Comparison of ENCODE assay signal across 33 cellular contexts in the genomic region with DNA sequence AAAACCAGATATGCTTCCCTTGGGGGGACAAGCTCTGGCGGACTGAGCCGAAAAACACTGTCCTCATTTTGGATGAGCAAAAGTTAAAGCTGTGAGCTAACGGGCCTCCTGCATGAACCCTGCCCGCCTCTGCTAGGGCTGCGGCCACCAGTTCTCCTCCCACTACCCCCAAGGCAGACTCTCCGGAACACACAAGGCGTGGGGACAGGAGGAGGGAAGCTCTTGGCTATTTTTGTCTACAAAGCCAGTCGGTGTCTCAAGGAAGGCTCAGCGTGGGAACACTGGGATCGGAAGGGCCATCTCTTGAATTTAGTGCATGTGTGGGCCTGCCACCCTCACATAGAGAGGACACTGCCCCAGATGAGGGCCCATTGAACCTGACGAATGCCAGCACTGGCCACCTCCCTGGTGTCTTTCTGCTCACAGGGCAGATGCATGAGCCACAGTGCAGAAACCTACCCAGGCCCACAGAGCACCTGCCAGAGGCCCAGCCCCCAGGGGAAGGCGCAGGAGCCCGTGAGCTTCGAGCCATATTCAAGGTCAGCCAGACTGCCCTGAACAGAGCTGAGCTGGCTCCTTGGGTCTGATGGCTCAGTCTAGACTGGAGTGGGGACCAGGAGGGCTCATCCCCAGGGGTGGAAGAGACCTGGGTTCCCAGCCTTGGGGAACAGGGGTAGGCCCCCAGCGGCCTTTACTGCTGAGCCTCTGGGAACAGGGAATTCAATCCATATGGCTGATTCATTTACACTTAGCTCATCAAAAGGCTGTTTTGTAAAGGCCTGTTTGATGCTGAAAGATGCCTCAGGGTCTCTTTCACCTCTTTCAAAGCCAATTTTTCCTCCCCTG. TPM values are rescaled to one million over a fixed set of nuclear protein-coding genes. Genes with fewer than 3 reads are reported as not detected.
DNase-seq lines count a peak whose midpoint lies in the region; ATAC-seq and TF ChIP-seq lines count a peak whose summit lies in the region.
"Had no signal": no experiment of that assay in that cellular context is flagged by ENCODE, and none has a peak within 500 bp of the region (broad histone marks: within the 10 kb centered on the region; RNA-seq: fewer than 3 reads in every experiment).

No MANE protein-coding gene starts in this region.

- DNase-seq in CD14-positive monocyte (ENCODE audit: low spot score) (peak; percentile 29), fibroblast of mammary gland (ENCODE audit: low read depth) (peak; percentile 5), osteoblast (ENCODE audit: insufficient read length, low spot score, missing footprints) (peak; percentile 73), hepatocyte (ENCODE audit: low spot score) (no peak), head of caudate nucleus (no peak)
- no peak for DNase-seq in central memory CD4-positive, alpha-beta T cell
- no peak for DNase-seq in activated naive CD4-positive, alpha-beta T cell treated with anti-CD3 and anti-CD28 coated beads, Interleukin-2, amount 50 U/mL, for 72 hours (ENCODE audit: low spot score in 2 of 2)
- DNase-seq: activated CD4-positive, alpha-beta T cell treated with anti-CD3 and anti-CD28 coated beads for 48 hours; CD8-positive, alpha-beta memory T cell; DMS 273 treated with DMSO at 0.1 percent for 48 hours; effector CD8-positive, alpha-beta T cell; midbrain; naive B cell; NCI-H1417 treated with DMSO at 0.1 percent for 48 hours; NCI-H2029 treated with DMSO at 0.1 percent for 48 hours; NCI-H2227 treated with DMSO at 0.1 percent for 48 hours; NCI-H526 treated with DMSO at 0.1 percent for 48 hours; SHP77 treated with DMSO at 0.1 percent for 48 hours; small intestine had no signal

- H3K4me3 ChIP-seq in HEK293 (ENCODE audit: low read depth, low read length) (no peak overlapping the region), fibroblast of mammary gland (ENCODE audit: control insufficient read depth, low read depth, low read length) (no peak overlapping the region), osteoblast (ENCODE audit: insufficient read depth, low read length) (no peak overlapping the region), hepatocyte (no peak overlapping the region)
- H3K4me3 ChIP-seq: coronary artery, GM12878, HAP-1, vagina had no signal

- TF ChIP-seq CTCF in CD14-positive monocyte (IDR thresholded peaks at IDR 0.05) (no peak), HEK293 (tag by site-specific recombination; IDR thresholded peaks at IDR 0.05) (no peak), fibroblast of mammary gland (conservative IDR thresholded peaks at IDR 0.05; ENCODE audit: control insufficient read depth, insufficient read depth, low read depth, low read length) (no peak), osteoblast (IDR thresholded peaks at IDR 0.05; ENCODE audit: extremely low read depth, low read depth, low read length) (no peak), hepatocyte (IDR thresholded peaks at IDR 0.05; ENCODE audit: poor library complexity) (no peak)

- H4K20me1 ChIP-seq in osteoblast (ENCODE audit: insufficient read depth, low read length) = no peaks in the 10 kb centered on the region
- H4K20me1 ChIP-seq in hepatocyte (ENCODE audit: insufficient read depth, poor library complexity, severe bottlenecking) = no peaks in the 10 kb centered on the region

- H3K4me2 ChIP-seq in osteoblast (ENCODE audit: insufficient read depth, low read length) = no peak overlapping the region
- no peak overlapping the region for H3K4me2 ChIP-seq in hepatocyte

- no peaks in the 10 kb centered on the region for H3K9me2 ChIP-seq in hepatocyte (replicated peaks; ENCODE audit: insufficient read depth)

- CTCF ChIA-PET in HEK293 (lab: Yijun Ruan, JAX) = interaction anchor here (0.6 kb wide), 1 partner anchor 18 kb away, joined by 3 read pairs; no protein-coding TSS in a partner anchor

- H3K36me3 ChIP-seq in HEK293 (ENCODE audit: control insufficient read depth in 2 of 2, insufficient read depth in 1 of 2, low read length in 2 of 2) (no peaks in the 10 kb centered on the region), osteoblast (ENCODE audit: insufficient read depth, low read length) (no peaks in the 10 kb centered on the region), hepatocyte (replicated peaks; ENCODE audit: insufficient read depth, low read depth) (no peaks in the 10 kb centered on the region)
- H3K36me3 ChIP-seq: HAP-1, vagina had no signal

- H3K27me3 ChIP-seq in osteoblast (ENCODE audit: insufficient read depth, low read length) (peaks cover 5% of the 10 kb centered on the region), hepatocyte (no peaks in the 10 kb centered on the region)
- H3K27me3 ChIP-seq: vagina had no signal

- H3K4me1 Mint-ChIP-seq in CD14-positive monocyte = no peaks in the 10 kb centered on the region
- H3K4me1 Mint-ChIP-seq: activated naive CD4-positive, alpha-beta T cell treated with anti-CD3 and anti-CD28 coated beads, Interleukin-2, amount 50 U/mL, for 24 hours had no signal

- no peaks in the 10 kb centered on the region for H3K36me3 Mint-ChIP-seq in CD14-positive monocyte
- no peaks in the 10 kb centered on the region for H3K36me3 Mint-ChIP-seq in activated naive CD4-positive, alpha-beta T cell treated with anti-CD3 and anti-CD28 coated beads, Interleukin-2, amount 50 U/mL, for 72 hours
- H3K36me3 Mint-ChIP-seq: activated naive CD4-positive, alpha-beta T cell treated with anti-CD3 and anti-CD28 coated beads, Interleukin-2, amount 50 U/mL, for 24 hours; CD8-positive, alpha-beta memory T cell; naive B cell had no signal

- no peaks in the 10 kb centered on the region for H3K4me1 ChIP-seq in HEK293 (ENCODE audit: control insufficient read depth, insufficient read depth, low read length)
- H3K4me1 ChIP-seq in osteoblast (ENCODE audit: insufficient read depth, low read length) = no peaks in the 10 kb centered on the region
- H3K4me1 ChIP-seq in hepatocyte (ENCODE audit: insufficient read depth) = no peaks in the 10 kb centered on the region
- H3K4me1 ChIP-seq: HAP-1, vagina had no signal

- intact Hi-C loops in CD14-positive monocyte (cut with micrococcal nuclease) (no loop called here), head of caudate nucleus (cut with DNase I) (no loop called here)

- 86% methylated on average over 15 of the region's 15 CpGs for WGBS in hepatocyte (ENCODE audit: low lambda C conversion rate, missing lambda C conversion rate)

- ATAC-seq in activated naive CD4-positive, alpha-beta T cell treated with anti-CD3 and anti-CD28 coated beads, Interleukin-2, amount 50 U/mL, for 72 hours = no peak
- ATAC-seq: GM12878 had no signal

- H3K27ac ChIP-seq in HEK293 (ENCODE audit: extremely low read depth, low read depth, low read length) (no peak overlapping the region), osteoblast (ENCODE audit: low read depth, low read length) (no peak overlapping the region), hepatocyte (no peak overlapping the region)
- H3K27ac ChIP-seq: coronary artery, vagina, VCaP had no signal

- peaks cover 0 to 4% (median 0%) of the 10 kb centered on the region in 7 donors for H3K9me3 Mint-ChIP-seq in CD14-positive monocyte
- no peaks in the 10 kb centered on the region for H3K9me3 Mint-ChIP-seq in activated naive CD4-positive, alpha-beta T cell treated with anti-CD3 and anti-CD28 coated beads, Interleukin-2, amount 50 U/mL, for 72 hours
- H3K9me3 Mint-ChIP-seq: activated naive CD4-positive, alpha-beta T cell treated with anti-CD3 and anti-CD28 coated beads, Interleukin-2, amount 50 U/mL, for 24 hours; CD8-positive, alpha-beta memory T cell; naive B cell; stimulated activated naive CD8-positive, alpha-beta T cell treated with anti-CD3 and anti-CD28 coated beads, Interleukin-15, Interleukin-2, amounts not matched to agents 100 ng/mL and 50 ng/mL, for 24 hours; T-helper 2 cell treated with Interferon-gamma antibody and Interleukin-4, amounts not matched to agents 5 μg/mL and 100 μg/mL, for 36 hours had no signal

- no peaks in the 10 kb centered on the region for H3K9me3 ChIP-seq in HEK293 (ENCODE audit: control insufficient read depth, insufficient read depth, low read depth, low read length)
- H3K9me3 ChIP-seq in osteoblast (ENCODE audit: low read depth, low read length) = no peaks in the 10 kb centered on the region
- no peaks in the 10 kb centered on the region for H3K9me3 ChIP-seq in hepatocyte (ENCODE audit: low read depth)
- H3K9me3 ChIP-seq: HAP-1, vagina had no signal

- no peak overlapping the region for H3K27ac Mint-ChIP-seq in CD14-positive monocyte
- no peak overlapping the region for H3K27ac Mint-ChIP-seq in activated naive CD4-positive, alpha-beta T cell treated with anti-CD3 and anti-CD28 coated beads, Interleukin-2, amount 50 U/mL, for 72 hours
- H3K27ac Mint-ChIP-seq: activated naive CD4-positive, alpha-beta T cell treated with anti-CD3 and anti-CD28 coated beads, Interleukin-2, amount 50 U/mL, for 24 hours; CD8-positive, alpha-beta memory T cell; naive B cell; stimulated activated naive CD8-positive, alpha-beta T cell treated with anti-CD3 and anti-CD28 coated beads, Interleukin-15, Interleukin-2, amounts not matched to agents 100 ng/mL and 50 ng/mL, for 24 hours; T-helper 2 cell treated with Interferon-gamma antibody and Interleukin-4, amounts not matched to agents 5 μg/mL and 100 μg/mL, for 36 hours had no signal

- H3K27me3 Mint-ChIP-seq in CD14-positive monocyte (ENCODE audit: low read depth in 3 of 3) = peaks cover 16 to 24% (median 18%) of the 10 kb centered on the region in 3 donors
- H3K27me3 Mint-ChIP-seq: activated naive CD4-positive, alpha-beta T cell treated with anti-CD3 and anti-CD28 coated beads, Interleukin-2, amount 50 U/mL, for 24 hours had no signal

- H3K4me3 Mint-ChIP-seq in CD14-positive monocyte = no peak overlapping the region
- H3K4me3 Mint-ChIP-seq: activated naive CD4-positive, alpha-beta T cell treated with anti-CD3 and anti-CD28 coated beads, Interleukin-2, amount 50 U/mL, for 24 hours; CD8-positive, alpha-beta memory T cell; naive B cell; stimulated activated naive CD8-positive, alpha-beta T cell treated with anti-CD3 and anti-CD28 coated beads, Interleukin-15, Interleukin-2, amounts not matched to agents 100 ng/mL and 50 ng/mL, for 24 hours; T-helper 2 cell treated with Interferon-gamma antibody and Interleukin-4, amounts not matched to agents 5 μg/mL and 100 μg/mL, for 36 hours had no signal

- H3K79me2 ChIP-seq in osteoblast (ENCODE audit: insufficient read depth, low read length) (no peaks in the 10 kb centered on the region), hepatocyte (no peaks in the 10 kb centered on the region)

- POLR2A ChIA-PET in HEK293 (lab: Yijun Ruan, JAX) = no interaction called here

- H2AFZ ChIP-seq in osteoblast (ENCODE audit: low read length) (no peak overlapping the region), hepatocyte (no peak overlapping the region)

TF ChIP-seq in HEK293, 187 proteins besides CTCF, POLR2A, EP300 and RAD21 (continues in another document):
- TF ChIP-seq ZFHX2 (tag by site-specific recombination; conservative IDR thresholded peaks at IDR 0.05) (peak; percentile 14; the same call in 1 of the 2 replicates), EGR2 (tag by site-specific recombination; IDR thresholded peaks at IDR 0.05; ENCODE audit: low read depth) (peak; percentile 54; the same call in 1 of the 2 replicates), ZBTB1 (tag by site-specific recombination; IDR thresholded peaks at IDR 0.05) (no peak), SP3 (tag by site-specific recombination; IDR thresholded peaks at IDR 0.05) (no peak)

RNA-seq across cellular contexts. Expression of a gene that starts 38.3 kb away (rescaled TPM):
- polyA plus RNA-seq in CD14-positive monocyte (not detected), hepatocyte (0.40 and 1.1 TPM in 2 replicates)
- total RNA-seq in osteoblast (not detected in 2 replicates), hepatocyte (0.16 and 0.27 TPM in 2 replicates)
- total RNA-seq in activated naive CD4-positive, alpha-beta T cell treated with anti-CD3 and anti-CD28 coated beads, Interleukin-2, amount 50 U/mL, for 72 hours = under 1 TPM in 1 of 2 donors, not detected in 1; 0.04 TPM
- total RNA-seq: activated CD8-positive, alpha-beta memory T cell treated with anti-CD3 and anti-CD28 coated beads for 36 hours; bronchial epithelial cell; LHCN-M2; liver; omental fat pad had no signal
- polyA plus RNA-seq: CD8-positive, alpha-beta memory T cell; liver had no signal

Comparison
In these comparisons a context has a peak if more than half of its experiments do, and no peak if none do; other contexts are left out.
1. DNase-seq: peak in CD14-positive monocyte (single experiment), fibroblast of mammary gland (single experiment) and osteoblast (single experiment); none in central memory CD4-positive, alpha-beta T cell (single experiment), hepatocyte (single experiment), activated naive CD4-positive, alpha-beta T cell treated with anti-CD3 and anti-CD28 coated beads, Interleukin-2, amount 50 U/mL, for 72 hours (0 of 2) and head of caudate nucleus (0 of 42).